29 cellular contexts compared by ENCODE assay signal in genomic region chr5:169411016-169411788, GRCh38.
"Had no signal": no experiment of that assay in that cellular context is flagged by ENCODE, and none has a peak within 500 bp of the region (broad histone marks: within the 10 kb centered on the region; RNA-seq: fewer than 3 reads in every experiment).

No MANE protein-coding gene starts in this region.

- H3K27ac ChIP-seq: SJCRH30 had no signal

- ATAC-seq: activated CD8-positive, alpha-beta T cell treated with anti-CD3 and anti-CD28 coated beads, Interleukin-2, amount 10 ng/mL, durations not matched to agents 7 days and 5 days; Panc1; Right ventricle myocardium inferior; T-helper 17 cell; WTC11 had no signal

- H3K36me3 Mint-ChIP-seq: activated naive CD8-positive, alpha-beta T cell treated with anti-CD3 and anti-CD28 coated beads, Interleukin-2, amount 10 ng/mL, durations not matched to agents 7 days and 5 days; WTC11 had no signal

- H3K9me3 Mint-ChIP-seq: activated naive CD8-positive, alpha-beta T cell treated with anti-CD3 and anti-CD28 coated beads, Interleukin-2, amount 10 ng/mL, durations not matched to agents 7 days and 5 days; WTC11 had no signal

- H3K4me1 Mint-ChIP-seq: activated naive CD8-positive, alpha-beta T cell treated with anti-CD3 and anti-CD28 coated beads, Interleukin-2, amount 10 ng/mL, durations not matched to agents 7 days and 5 days; T-helper 17 cell had no signal

- H3K4me3 ChIP-seq: adrenal gland, MG63, SJCRH30 had no signal

- H3K9me3 ChIP-seq: adrenal gland, MG63, SJCRH30 had no signal

- H3K27me3 ChIP-seq: adrenal gland, MG63 had no signal

- H3K36me3 ChIP-seq: adrenal gland, MG63, SJCRH30 had no signal

- H3K4me3 Mint-ChIP-seq: activated CD8-positive, alpha-beta T cell treated with anti-CD3 and anti-CD28 coated beads, Interleukin-2, amount 10 ng/mL, durations not matched to agents 7 days and 5 days; activated naive CD8-positive, alpha-beta T cell treated with anti-CD3 and anti-CD28 coated beads, Interleukin-2, amount 10 ng/mL, durations not matched to agents 7 days and 5 days; T-helper 17 cell; WTC11 had no signal

- H3K4me1 ChIP-seq: SJCRH30 had no signal

- H3K27ac Mint-ChIP-seq: activated CD8-positive, alpha-beta T cell treated with anti-CD3 and anti-CD28 coated beads, Interleukin-2, amount 10 ng/mL, durations not matched to agents 7 days and 5 days; activated naive CD8-positive, alpha-beta T cell treated with anti-CD3 and anti-CD28 coated beads, Interleukin-2, amount 10 ng/mL, durations not matched to agents 7 days and 5 days; T-helper 17 cell; WTC11 had no signal

- DNase-seq: activated CD4-positive, alpha-beta T cell treated with anti-CD3 and anti-CD28 coated beads for 48 hours; activated CD4-positive, alpha-beta T cell treated with anti-CD3 and anti-CD28 coated beads, Interleukin-2, amount 50 U/mL, for 4 hours; activated CD4-positive, CD25-positive, alpha-beta regulatory T cell treated with anti-CD3 and anti-CD28 coated beads, Interleukin-2, amount 50 U/mL, for 72 hours; activated CD8-positive, alpha-beta memory T cell treated with anti-CD3 and anti-CD28 coated beads, Interleukin-2, amount 50 U/mL, for 48 hours; activated CD8-positive, alpha-beta T cell treated with anti-CD3 and anti-CD28 coated beads, Interleukin-2, amount 10 ng/mL, durations not matched to agents 7 days and 5 days; activated naive CD4-positive, alpha-beta T cell treated with anti-CD3 and anti-CD28 coated beads, Interleukin-2, amount 50 U/mL, for 16 hours; activated naive CD8-positive, alpha-beta T cell treated with anti-CD3 and anti-CD28 coated beads, Interleukin-2, amount 10 ng/mL, durations not matched to agents 7 days and 5 days; activated T-cell treated with anti-CD3 and anti-CD28 coated beads, Interleukin-2, amount 50 U/mL, for 1 hour; adrenal gland; MG63; MV-4-11; NCI-H1092 treated with DMSO at 0.1 percent for 48 hours; NCI-H1417 treated with DMSO at 0.1 percent for 48 hours; NCI-H1694; NCI-H2029; NCI-H2107; NCI-H2171 treated with DMSO at 0.1 percent for 48 hours; NCI-H226; NCI-H526; NCI-H774; NK-92 treated with Interleukin-12 subunit alpha and Interleukin-12 subunit beta, amount 100 ng/mL, for 24 hours; OCI-M1; RPMI8226; SJCRH30; T-helper 17 cell; T-helper 9 cell had no signal
